8 cellular contexts compared by ENCODE assay signal in genomic region chr10:132407846-132408278, GRCh38. TPM values are rescaled to one million over a fixed set of nuclear protein-coding genes. Genes with fewer than 3 reads are reported as not detected.
DNase-seq lines count a peak whose midpoint lies in the region; ATAC-seq and TF ChIP-seq lines count a peak whose summit lies in the region.

No MANE protein-coding gene starts in this region.

- peaks cover 2% of the 10 kb centered on the region; the same call in 1 of the 3 replicates for H3K9me3 Mint-ChIP-seq in GM23338

- H3K4me1 Mint-ChIP-seq in GM23338 = peaks cover 43% of the 10 kb centered on the region

- H3K27ac ChIP-seq in GM23338 (ENCODE audit: low read depth) (peak overlapping the region; percentile 94; the same call in 1 of the 2 replicates), VCaP (peak overlapping the region; percentile 99), right cardiac atrium (ENCODE audit: low read length) (peak overlapping the region; percentile 20)

- TF ChIP-seq CTCF in GM23338 (conservative IDR thresholded peaks at IDR 0.05; ENCODE audit: low read depth in 2 of 2) (no peak), VCaP (conservative IDR thresholded peaks at IDR 0.05) (no peak)

- peak overlapping the region; percentile 78 for H3K4me2 ChIP-seq in GM23338

- no peaks in the 10 kb centered on the region for H3K9me2 ChIP-seq in GM23338 (ENCODE audit: insufficient read depth)

- ATAC-seq in GM23338 (peak; percentile 50), right cardiac atrium (peak; percentile 30 to 44), sciatic nerve (peak; percentile 79), HG02798 (IDR thresholded peaks at IDR 0.05; ENCODE audit: poor library complexity, unreplicated experiment) (no peak)

- H3K4me3 Mint-ChIP-seq in GM23338 = peak overlapping the region; percentile 63

- no peaks in the 10 kb centered on the region for H3K27me3 ChIP-seq in GM23338 (ENCODE audit: insufficient read depth)
- H3K27me3 ChIP-seq in right cardiac atrium (ENCODE audit: control insufficient read depth, insufficient read depth) = no peaks in the 10 kb centered on the region

- H3K4me1 ChIP-seq in GM23338 (ENCODE audit: insufficient read depth) = peaks cover 25% of the 10 kb centered on the region; the same call in 1 of the 2 replicates
- no peaks in the 10 kb centered on the region for H3K4me1 ChIP-seq in right cardiac atrium (ENCODE audit: control insufficient read depth, insufficient read depth, low read length)

- no peaks in the 10 kb centered on the region for H4K20me1 ChIP-seq in GM23338 (replicated peaks; ENCODE audit: insufficient read depth)

- intact Hi-C loops in right cardiac atrium (cut with DNase I) (no loop called here), sciatic nerve (cut with DNase I) (no loop called here)

- H3K27me3 Mint-ChIP-seq in GM23338 (ENCODE audit: insufficient read depth, low read depth, poor library complexity) = peaks cover 18% of the 10 kb centered on the region

- H3K27ac Mint-ChIP-seq in GM23338 = peak overlapping the region; percentile 99

- 0 out of 2 replicates have a peak overlapping the region, but pooled peaks have one; percentile 59 for H2AFZ ChIP-seq in GM23338

- H3K79me2 ChIP-seq in GM23338 (replicated peaks; ENCODE audit: insufficient read depth) = no peaks in the 10 kb centered on the region

- H3K4me3 ChIP-seq in GM23338 (peak overlapping the region; percentile 41; the same call in 1 of the 2 replicates), right cardiac atrium (ENCODE audit: low read length) (no peak overlapping the region)

- H3K36me3 Mint-ChIP-seq in GM23338 (ENCODE audit: low read depth) = peaks cover 11% of the 10 kb centered on the region

- WGBS in right cardiac atrium = 36% methylated on average over 17 of the region's 17 CpGs

- 0 out of 2 replicates have a peak, but pooled peaks cover 6% of the 10 kb centered on the region for H3F3A ChIP-seq in GM23338 (replicated peaks; ENCODE audit: low read depth)

- DNase-seq in GM23338 (ENCODE audit: low spot score) (peak; percentile 91), right cardiac atrium (peak in 2 of 3 donors; percentile 57 to 67), sciatic nerve (ENCODE audit: low spot score) (no peak), germinal center (ENCODE audit: low spot score) (no peak), SHP77 (lab: John Stamatoyannopoulos, UW) (no peak), activated T-cell treated with anti-CD3 and anti-CD28 coated beads for 4 hours (no peak)

- H3K9me3 ChIP-seq in right cardiac atrium (ENCODE audit: control insufficient read depth, low read length) = no peaks in the 10 kb centered on the region

- H3K36me3 ChIP-seq in GM23338 (ENCODE audit: insufficient read depth) = no peaks in the 10 kb centered on the region

TF ChIP-seq in GM23338, 12 proteins besides CTCF, POLR2A, EP300 and RAD21:
- peak; percentile 51; the same call in 1 of the 2 replicates for TF ChIP-seq CREB1 (CRISPR knock-in tag; IDR thresholded peaks at IDR 0.05; ENCODE audit: low read depth)
- TF ChIP-seq NANOG (IDR thresholded peaks at IDR 0.05; ENCODE audit: borderline replicate concordance) = no peak

RNA-seq across cellular contexts. Expression of gene PWWP2B, which starts 10.9 kb away (rescaled TPM):
- 8.6 and 12.8 TPM in 2 replicates for total RNA-seq in GM23338 (2014; rRNA removed; shearing (Covaris generic))
- polyA plus RNA-seq in GM23338 (2016; fragmentation: Nextera tagmentation; extraction: Ambion mirVana) (2.2 and 2.3 TPM in 2 replicates), right cardiac atrium (9.1 TPM)
- total RNA-seq in right cardiac atrium (10 to 100 TPM in 2 of 4 donors, 1 to 10 TPM in 2; 7.0 to 10.6 (median 9.6) TPM), sciatic nerve (13.3 TPM)

Comparison
In these comparisons a context has a peak if more than half of its experiments do, and no peak if none do; other contexts are left out.
1. DNase-seq: peak in GM23338 (single experiment) and right cardiac atrium (2 of 3); none in sciatic nerve (single experiment), germinal center (single experiment), SHP77 (0 of 2) and activated T-cell treated with anti-CD3 and anti-CD28 coated beads for 4 hours (single experiment).
2. H3K27ac ChIP-seq: peak in every context shown above with its lines; median percentile 99 in VCaP; 94 in GM23338; 20 in right cardiac atrium.